9 cellular contexts compared by ENCODE assay signal in the genomic region with DNA sequence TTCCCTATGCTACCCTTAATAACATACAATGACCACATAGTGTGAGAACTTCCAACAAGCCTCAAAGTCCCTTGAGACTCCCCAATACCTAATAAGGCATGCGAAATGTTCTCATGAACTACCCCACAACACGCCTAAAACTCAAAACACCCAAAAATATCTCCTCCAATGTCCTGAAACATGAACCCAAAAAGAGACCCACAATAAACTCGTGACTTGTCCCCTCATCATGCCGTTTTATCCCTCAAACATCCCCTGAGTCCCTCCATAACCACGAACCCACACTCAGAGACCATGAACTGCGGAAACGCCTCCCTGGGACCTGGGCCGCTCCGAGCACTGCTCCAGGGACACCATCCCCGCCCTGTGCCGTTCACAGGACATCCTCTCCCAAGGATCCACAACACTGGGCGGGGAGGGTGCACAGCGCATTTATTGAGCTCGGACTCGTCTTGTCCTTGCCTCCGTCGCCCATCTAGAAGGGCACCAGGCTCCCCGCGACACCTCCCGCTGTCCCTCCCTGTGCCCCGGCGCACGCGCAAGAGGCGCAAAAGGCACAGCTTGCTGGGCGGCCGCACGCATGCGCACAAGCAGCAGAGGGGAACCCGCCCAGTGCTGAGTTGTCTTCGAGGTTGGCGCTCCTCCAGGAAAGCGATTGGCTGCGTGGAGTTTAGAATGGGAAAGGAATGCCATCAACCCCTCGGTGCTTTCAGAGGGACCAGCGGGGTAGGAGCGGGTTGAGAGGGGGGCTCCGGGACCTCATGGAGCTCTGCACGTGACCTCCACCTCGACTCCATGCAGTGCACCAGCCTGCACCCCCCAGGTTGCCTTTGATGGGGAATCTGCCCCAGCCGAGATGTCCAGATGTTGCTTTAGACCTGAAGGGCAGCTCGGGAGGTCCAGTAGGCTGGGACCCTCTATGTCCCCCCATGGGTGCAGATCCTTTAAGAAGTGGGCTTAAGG. TPM values are rescaled to one million over a fixed set of nuclear protein-coding genes. Genes with fewer than 3 reads are reported as not detected.
DNase-seq lines count a peak whose midpoint lies in the region; ATAC-seq and TF ChIP-seq lines count a peak whose summit lies in the region.
"Had no signal": no experiment of that assay in that cellular context is flagged by ENCODE, and none has a peak within 500 bp of the region (broad histone marks: within the 10 kb centered on the region; RNA-seq: fewer than 3 reads in every experiment).

No MANE protein-coding gene starts in this region.

- H3K4me3 ChIP-seq in MG63 (peak overlapping the region; percentile 60), astrocyte of the cerebellum (ENCODE audit: low read depth, low read length) (peak overlapping the region; percentile 47), skin epidermis (peak overlapping the region; percentile 21 to 40 (median 34))
- H3K4me3 ChIP-seq: SJCRH30 had no signal

- H3K27ac ChIP-seq in C4-2B, result peak overlapping the region; percentile 76
- H3K27ac ChIP-seq in skin epidermis, result peak overlapping the region in 20 of 21 experiments; percentile 53 to 89 (median 82)
- H3K27ac ChIP-seq: SJCRH30 had no signal

- TF ChIP-seq CTCF in C4-2B (conservative IDR thresholded peaks at IDR 0.05) (no peak), astrocyte of the cerebellum (IDR thresholded peaks at IDR 0.05; ENCODE audit: low read depth, low read length, missing control alignments) (no peak)

- DNase-seq in MG63 (peak; percentile 93), T1000 (lab: John Stamatoyannopoulos, UW) (peak; percentile 84), astrocyte of the cerebellum (ENCODE audit: low read depth) (peak; percentile 65), hypothalamus (lab: John Stamatoyannopoulos, UW) (peak; percentile 73 to 99 (median 91))

- no peaks in the 10 kb centered on the region for H3K36me3 ChIP-seq in MG63
- H3K36me3 ChIP-seq: SJCRH30 had no signal

- H3K27me3 ChIP-seq in MG63, result no peaks in the 10 kb centered on the region

- ATAC-seq in GM19397 (IDR thresholded peaks at IDR 0.05; ENCODE audit: unreplicated experiment) (peak; percentile 69), GM21526 (IDR thresholded peaks at IDR 0.05; ENCODE audit: low FRiP score, unreplicated experiment) (no peak)

- in situ Hi-C loops in astrocyte of the cerebellum (cut with HindIII; ENCODE audit: low sequenced_read_pairs), result no loop called here

- H3K9me3 ChIP-seq in MG63, result no peaks in the 10 kb centered on the region
- H3K9me3 ChIP-seq: SJCRH30 had no signal

RNA-seq across cellular contexts. Expression of gene FXYD3, which starts 8.8 kb away (rescaled TPM):
- total RNA-seq in MG63 (2014; rRNA removed; shearing (Covaris generic); ENCODE audit: low replicate concordance), result not detected in 2 replicates
- total RNA-seq: SJCRH30 had no signal

RNA-seq across cellular contexts. Expression of gene LGI4, which starts 10.5 kb away (rescaled TPM):
- 0.76 TPM in 1 of 2 replicates, not detected in the other for total RNA-seq in MG63 (2014; rRNA removed; shearing (Covaris generic); ENCODE audit: low replicate concordance)
- total RNA-seq: SJCRH30 had no signal

RNA-seq across cellular contexts. Expression of gene FXYD1, which starts 14.2 kb away (rescaled TPM):
- total RNA-seq in MG63 (2014; rRNA removed; shearing (Covaris generic); ENCODE audit: low replicate concordance), result not detected in 2 replicates
- total RNA-seq: SJCRH30 had no signal

RNA-seq across cellular contexts. Expression of gene FXYD7, which starts 18.7 kb away (rescaled TPM):
- total RNA-seq in MG63 (2014; rRNA removed; shearing (Covaris generic); ENCODE audit: low replicate concordance), result not detected in 2 replicates
- total RNA-seq: SJCRH30 had no signal

RNA-seq across cellular contexts. Expression of gene FXYD5, which starts 30.2 kb away (rescaled TPM):
- total RNA-seq in MG63 (2014; rRNA removed; shearing (Covaris generic); ENCODE audit: low replicate concordance), result 28.9 and 59.7 TPM in 2 replicates
